ENCODE assay signal across 1 cellular context in the genomic region with DNA sequence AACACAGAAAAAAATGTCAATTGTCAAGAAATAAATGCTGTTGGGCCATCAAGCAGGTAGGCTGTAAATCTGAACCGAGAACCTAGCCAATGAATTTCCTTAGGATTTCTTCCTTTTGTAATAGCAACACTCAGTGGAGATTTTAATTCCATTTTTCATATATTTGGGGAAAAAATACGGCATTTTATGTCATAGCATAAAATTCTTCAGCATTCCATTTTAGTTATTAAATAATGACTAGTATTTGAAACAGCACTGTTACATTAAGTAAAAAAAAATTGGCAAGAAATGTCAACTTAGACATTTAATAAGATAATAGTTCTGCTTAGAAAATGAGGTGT.
TF ChIP-seq lines count a peak whose summit lies in the region.

No MANE protein-coding gene starts in this region.

TF ChIP-seq in K562, 482 proteins besides CTCF, POLR2A, EP300 and RAD21 (continued from another document):
- peak; percentile 80; the same call in 1 of the 2 replicates for TF ChIP-seq THRAP3 (IDR thresholded peaks at IDR 0.05; ENCODE audit: borderline replicate concordance)
TF ChIP-seq in K562: peak in this region for 6.
